In the genomic region with DNA sequence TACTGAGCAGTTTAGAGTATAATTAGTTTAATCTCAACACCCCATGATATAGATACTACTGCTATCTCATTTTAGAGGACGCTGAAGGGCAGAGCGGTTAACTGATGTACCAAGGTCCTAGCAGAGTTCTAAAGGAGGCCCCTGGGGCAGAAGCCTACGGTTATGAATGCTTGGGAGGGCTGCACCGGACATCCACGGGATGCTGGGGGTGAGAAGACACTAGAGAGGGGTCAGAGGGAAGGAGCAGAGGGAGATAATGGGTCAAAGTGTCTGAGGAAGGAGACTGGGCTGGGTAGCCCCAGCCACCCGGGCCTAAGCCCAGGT, we compare ENCODE assay signal across 8 cellular contexts. TPM values are rescaled to one million over a fixed set of nuclear protein-coding genes. Genes with fewer than 3 reads are reported as not detected.
A peak's percentile ranks its signal among the peaks of the same experiment; 100 is the strongest.
DNase-seq lines count a peak whose midpoint lies in the region; ATAC-seq and TF ChIP-seq lines count a peak whose summit lies in the region.

No MANE protein-coding gene starts in this region.

- DNase-seq in H9 (no peak), memory B cell (ENCODE audit: low spot score in 2 of 2) (no peak), anterior cingulate cortex (lab: John Stamatoyannopoulos, UW) (no peak)
- no peak for DNase-seq in activated naive CD8-positive, alpha-beta T cell treated with anti-CD3 and anti-CD28 coated beads, Interleukin-2, amount 10 ng/mL, durations not matched to agents 7 days and 5 days

- POLR2A ChIA-PET in activated naive CD8-positive, alpha-beta T cell treated with anti-CD3 and anti-CD28 coated beads, Interleukin-2, amount 10 ng/mL, durations not matched to agents 7 days and 5 days (lab: Charles Lee), result no interaction called here

- no peak overlapping the region for H4K5ac ChIP-seq in H9 (ENCODE audit: insufficient read length, low read depth, low read length)

- H2AFZ ChIP-seq in ACC112 (ENCODE audit: low read length, unreplicated experiment) (peak overlapping the region; percentile 98), H9 (ENCODE audit: low read length) (no peak overlapping the region)

- no peak overlapping the region for H4K8ac ChIP-seq in H9 (replicated peaks; ENCODE audit: insufficient read length, low read depth, low read length)

- H3K14ac ChIP-seq in H9 (ENCODE audit: insufficient read depth, low read length), result no peak overlapping the region

- no peak overlapping the region for H2BK120ac ChIP-seq in H9 (ENCODE audit: low read depth, low read length, poor library complexity, severe bottlenecking)

- H3T11ph ChIP-seq in H9 (ENCODE audit: low read length), result no peak overlapping the region

- no peaks in the 10 kb centered on the region for H3K9me3 ChIP-seq in H9 (ENCODE audit: control insufficient read depth, low read depth, low read length)

- H3K27me3 ChIP-seq in ACC112 (ENCODE audit: insufficient read depth, low read length) (no peaks in the 10 kb centered on the region), H9 (ENCODE audit: insufficient read depth, low read length) (no peaks in the 10 kb centered on the region)

- H3K9me3 Mint-ChIP-seq in H9 (no peaks in the 10 kb centered on the region), memory B cell (no peaks in the 10 kb centered on the region)
- no peaks in the 10 kb centered on the region for H3K9me3 Mint-ChIP-seq in activated naive CD8-positive, alpha-beta T cell treated with anti-CD3 and anti-CD28 coated beads, Interleukin-2, amount 10 ng/mL, durations not matched to agents 7 days and 5 days

- no peak overlapping the region for H3K56ac ChIP-seq in H9 (ENCODE audit: insufficient read length, low read depth, low read length)

- peak overlapping the region in 2 of 3 experiments; percentile 66 to 93; a peak in 4 of 7 replicates for H3K27ac Mint-ChIP-seq in H9
- H3K27ac Mint-ChIP-seq in activated naive CD8-positive, alpha-beta T cell treated with anti-CD3 and anti-CD28 coated beads, Interleukin-2, amount 10 ng/mL, durations not matched to agents 7 days and 5 days, result peak overlapping the region; percentile 95
- peak overlapping the region; percentile 94 for H3K27ac Mint-ChIP-seq in memory B cell

- H3K36me3 Mint-ChIP-seq in H9 (ENCODE audit: insufficient read depth in 1 of 3, low read depth in 3 of 3) (peaks cover 16 to 25% (median 19%) of the 10 kb centered on the region in 3 experiments), memory B cell (peaks cover 13% of the 10 kb centered on the region)
- peaks cover 19% of the 10 kb centered on the region for H3K36me3 Mint-ChIP-seq in activated naive CD8-positive, alpha-beta T cell treated with anti-CD3 and anti-CD28 coated beads, Interleukin-2, amount 10 ng/mL, durations not matched to agents 7 days and 5 days

- H2BK5ac ChIP-seq in H9 (ENCODE audit: insufficient read length, low read length), result no peak overlapping the region

- no peak for ATAC-seq in activated naive CD8-positive, alpha-beta T cell treated with anti-CD3 and anti-CD28 coated beads, Interleukin-2, amount 10 ng/mL, durations not matched to agents 7 days and 5 days (ENCODE audit: low read depth)
- ATAC-seq in memory B cell (ENCODE audit: low read depth) (no peak), GM18867 (IDR thresholded peaks at IDR 0.05; ENCODE audit: unreplicated experiment) (no peak), HG03135 (IDR thresholded peaks at IDR 0.05; ENCODE audit: unreplicated experiment) (no peak), HG03469 (IDR thresholded peaks at IDR 0.05; ENCODE audit: unreplicated experiment) (no peak)

- no peak overlapping the region for H4K91ac ChIP-seq in H9 (ENCODE audit: insufficient read length, low read depth, low read length)

- H4K20me1 ChIP-seq in H9 (ENCODE audit: control insufficient read depth, insufficient read depth, insufficient read length), result no peaks in the 10 kb centered on the region

- no peaks in the 10 kb centered on the region for H3K79me1 ChIP-seq in H9 (ENCODE audit: insufficient read depth, low read depth, low read length, poor library complexity, severe bottlenecking)

- H3K23me2 ChIP-seq in H9 (ENCODE audit: insufficient read length, low read depth, low read length, poor library complexity, severe bottlenecking), result peaks cover 7% of the 10 kb centered on the region

- H3K9ac ChIP-seq in H9 (ENCODE audit: extremely low read depth, insufficient read length, low read length), result peak overlapping the region; percentile 42

- H3K27me3 Mint-ChIP-seq in H9 (ENCODE audit: low read depth) (no peaks in the 10 kb centered on the region), memory B cell (no peaks in the 10 kb centered on the region)
- no peaks in the 10 kb centered on the region for H3K27me3 Mint-ChIP-seq in activated naive CD8-positive, alpha-beta T cell treated with anti-CD3 and anti-CD28 coated beads, Interleukin-2, amount 10 ng/mL, durations not matched to agents 7 days and 5 days

- TF ChIP-seq CTCF in H9 (conservative IDR thresholded peaks at IDR 0.05), result no peak

- peak overlapping the region; percentile 81 for H3K4me2 ChIP-seq in H9 (ENCODE audit: insufficient read depth, insufficient read length, low read length)

- no peak overlapping the region for H3K18ac ChIP-seq in H9 (ENCODE audit: insufficient read length, low read depth, low read length)

- H3K4me3 ChIP-seq in ACC112 (ENCODE audit: low read depth, low read length), result peak overlapping the region; percentile 89

- no peaks in the 10 kb centered on the region for H3K36me3 ChIP-seq in ACC112 (ENCODE audit: insufficient read depth, low read length)

- H3K4me3 Mint-ChIP-seq in H9 (peak overlapping the region; percentile 98 to 100), memory B cell (peak overlapping the region; percentile 99)
- peak overlapping the region; percentile 95 for H3K4me3 Mint-ChIP-seq in activated naive CD8-positive, alpha-beta T cell treated with anti-CD3 and anti-CD28 coated beads, Interleukin-2, amount 10 ng/mL, durations not matched to agents 7 days and 5 days

- H3K79me2 ChIP-seq in ACC112 (ENCODE audit: control insufficient read depth, insufficient read depth, low read length, unreplicated experiment) (peaks cover 21% of the 10 kb centered on the region), H9 (ENCODE audit: insufficient read depth, low read length) (peaks cover 4% of the 10 kb centered on the region; the same call in 1 of the 2 replicates)

- WGBS in H9 (ENCODE audit: extremely low coverage, insufficient read length, low lambda C conversion rate), result no CpG with 5 or more reads among the region's 6 CpGs

- H3K4me1 ChIP-seq in ACC112 (ENCODE audit: control insufficient read depth, insufficient read depth, low read length, unreplicated experiment), result no peaks in the 10 kb centered on the region
- no peaks in the 10 kb centered on the region; the same call in 1 of the 2 replicates for H3K4me1 ChIP-seq in H9 (ENCODE audit: insufficient read depth, low read length)

- H3K27ac ChIP-seq in ACC112 (ENCODE audit: low read depth, low read length) (no peak overlapping the region), H9 (ENCODE audit: insufficient read length, low read depth, low read length) (no peak overlapping the region)

- H2BK15ac ChIP-seq in H9 (ENCODE audit: low read depth, low read length), result no peak overlapping the region

- no peak overlapping the region for H3K23ac ChIP-seq in H9 (ENCODE audit: insufficient read length, low read depth, low read length)

- H3K4ac ChIP-seq in H9 (ENCODE audit: low read depth, low read length), result no peak overlapping the region

- peaks cover 16 to 17% of the 10 kb centered on the region in 2 experiments for H3K4me1 Mint-ChIP-seq in H9
- peaks cover 23% of the 10 kb centered on the region for H3K4me1 Mint-ChIP-seq in activated naive CD8-positive, alpha-beta T cell treated with anti-CD3 and anti-CD28 coated beads, Interleukin-2, amount 10 ng/mL, durations not matched to agents 7 days and 5 days
- H3K4me1 Mint-ChIP-seq in memory B cell, result peaks cover 7% of the 10 kb centered on the region

- no peak overlapping the region for H2AK5ac ChIP-seq in H9 (ENCODE audit: insufficient read length, low read length)

- H2BK20ac ChIP-seq in H9 (ENCODE audit: low read depth, low read length, poor library complexity, severe bottlenecking), result no peak overlapping the region

- no peak overlapping the region for H2BK12ac ChIP-seq in H9 (ENCODE audit: insufficient read length, low read depth, low read length)

RNA-seq across cellular contexts. Expression of gene ACTR6, which starts 1.6 kb away (rescaled TPM):
- total RNA-seq in H9 (2021), result 34.9 and 36.5 TPM in 2 replicates
- 10 to 100 TPM; 36.0 to 38.2 TPM for total RNA-seq in activated naive CD8-positive, alpha-beta T cell treated with anti-CD3 and anti-CD28 coated beads, Interleukin-2, amount 10 ng/mL, durations not matched to agents 7 days and 5 days

RNA-seq across cellular contexts. Expression of gene BLTP3B, which starts 56.3 kb away (rescaled TPM):
- 20.7 and 23.9 TPM in 2 replicates for total RNA-seq in H9 (2021)
- 10 to 100 TPM; 23.2 to 24.7 TPM for total RNA-seq in activated naive CD8-positive, alpha-beta T cell treated with anti-CD3 and anti-CD28 coated beads, Interleukin-2, amount 10 ng/mL, durations not matched to agents 7 days and 5 days
